8 cellular contexts compared by ENCODE assay signal in the genomic region with DNA sequence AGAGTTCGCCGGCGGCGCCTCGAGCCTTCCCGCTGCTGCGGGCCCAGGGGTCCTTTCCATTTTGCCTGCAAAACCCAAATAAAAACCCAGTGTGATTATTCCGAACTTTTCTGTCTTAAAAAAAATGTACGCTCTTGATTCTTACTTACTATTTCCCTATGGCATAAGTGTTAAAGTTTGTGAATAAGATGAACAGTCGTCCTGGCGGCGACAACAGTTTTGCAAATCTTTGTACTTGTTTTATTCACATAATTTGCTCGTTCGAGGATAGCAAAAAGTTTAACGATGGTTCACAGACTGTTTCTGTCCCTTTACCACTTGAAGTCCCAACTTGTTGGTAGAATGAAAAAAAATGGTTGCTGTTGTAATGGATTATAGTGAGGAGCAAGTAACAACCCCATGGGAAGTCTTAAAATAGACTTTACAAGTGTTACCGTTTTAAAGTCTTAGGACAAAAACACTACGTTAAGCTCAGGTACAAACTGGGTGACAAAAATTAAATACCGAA. TPM values are rescaled to one million over a fixed set of nuclear protein-coding genes. Genes with fewer than 3 reads are reported as not detected.
DNase-seq lines count a peak whose midpoint lies in the region; ATAC-seq and TF ChIP-seq lines count a peak whose summit lies in the region.

No MANE protein-coding gene starts in this region.

- H3K4me1 ChIP-seq in psoas muscle = peaks cover 22% of the 10 kb centered on the region

- H3K36me3 Mint-ChIP-seq in activated T-cell treated with anti-CD3 and anti-CD28 coated beads, Interleukin-2, amount 50 U/mL, for 24 hours (ENCODE audit: low read depth) = peaks cover 60% of the 10 kb centered on the region

- no peak overlapping the region for H2AFZ ChIP-seq in SU-DHL-6 (ENCODE audit: low read depth, low read length, severe bottlenecking)

- peak overlapping the region; percentile 94 for H3K4me3 ChIP-seq in SU-DHL-6 (ENCODE audit: insufficient read depth, low read length, poor library complexity, severe bottlenecking)
- H3K4me3 ChIP-seq in fibroblast of mammary gland (ENCODE audit: control insufficient read depth, low read depth, low read length) = peak overlapping the region; percentile 79
- H3K4me3 ChIP-seq in psoas muscle = peak overlapping the region; percentile 96

- H3K27me3 ChIP-seq in SU-DHL-6 (ENCODE audit: low read length) (no peaks in the 10 kb centered on the region), psoas muscle (ENCODE audit: insufficient read depth in 3 of 3, low read length in 2 of 3) (no peaks in the 10 kb centered on the region)

- intact Hi-C loops in psoas muscle (cut with DNase I) = no loop called here

- peak overlapping the region; percentile 79 for H3K27ac ChIP-seq in SU-DHL-6 (ENCODE audit: low read depth, low read length)
- peak overlapping the region; percentile 96 for H3K27ac ChIP-seq in psoas muscle

- TF ChIP-seq CTCF in SU-DHL-6 (IDR thresholded peaks at IDR 0.05; ENCODE audit: insufficient read depth, low read length, poor library complexity, severe bottlenecking) (no peak), fibroblast of mammary gland (conservative IDR thresholded peaks at IDR 0.05; ENCODE audit: control insufficient read depth, insufficient read depth, low read depth, low read length) (no peak), psoas muscle (IDR thresholded peaks at IDR 0.05) (no peak)

- H3K9me3 Mint-ChIP-seq in activated T-cell treated with anti-CD3 and anti-CD28 coated beads, Interleukin-2, amount 50 U/mL, for 24 hours = no peaks in the 10 kb centered on the region

- no peak for DNase-seq in activated T-cell treated with anti-CD3 and anti-CD28 coated beads, Interleukin-2, amount 50 U/mL, for 24 hours
- no peak for DNase-seq in activated T-cell treated with anti-CD3 and anti-CD28 coated beads, Interleukin-2, amount 50 U/mL, for 48 hours
- DNase-seq in fibroblast of mammary gland (ENCODE audit: low read depth) (peak; percentile 6), psoas muscle (no peak), dedifferentiated amniotic fluid mesenchymal stem cell (ENCODE audit: extremely low spot score) (no peak)

- H4K20me1 ChIP-seq in SU-DHL-6 (ENCODE audit: low read depth, low read length) = peaks cover 35% of the 10 kb centered on the region

- no peaks in the 10 kb centered on the region for H3K27me3 Mint-ChIP-seq in activated T-cell treated with anti-CD3 and anti-CD28 coated beads, Interleukin-2, amount 50 U/mL, for 24 hours

- peaks cover 70% of the 10 kb centered on the region for H3K79me2 ChIP-seq in SU-DHL-6 (ENCODE audit: insufficient read depth, low read length)

- peak overlapping the region; percentile 100 for H3K27ac Mint-ChIP-seq in activated T-cell treated with anti-CD3 and anti-CD28 coated beads, Interleukin-2, amount 50 U/mL, for 24 hours

- H3K9me3 ChIP-seq in SU-DHL-6 (ENCODE audit: insufficient read depth, low read length) (no peaks in the 10 kb centered on the region), psoas muscle (no peaks in the 10 kb centered on the region)

- peak overlapping the region; percentile 92 for H3K4me2 ChIP-seq in SU-DHL-6 (ENCODE audit: low read depth, low read length, poor library complexity, severe bottlenecking)

- H3K9ac ChIP-seq in SU-DHL-6 (ENCODE audit: low read length) = peak overlapping the region; percentile 95

- H3K9me2 ChIP-seq in SU-DHL-6 (replicated peaks; ENCODE audit: insufficient read depth, low read length) = no peaks in the 10 kb centered on the region

- H3K4me1 Mint-ChIP-seq in activated T-cell treated with anti-CD3 and anti-CD28 coated beads, Interleukin-2, amount 50 U/mL, for 24 hours (ENCODE audit: low read depth) = peaks cover 39% of the 10 kb centered on the region

- peaks cover 44% of the 10 kb centered on the region for H3K36me3 ChIP-seq in SU-DHL-6 (ENCODE audit: low read length)
- H3K36me3 ChIP-seq in psoas muscle (ENCODE audit: insufficient read depth in 1 of 2, low read depth in 1 of 2) = peaks cover 0 to 27% of the 10 kb centered on the region in 2 donors

- peak overlapping the region; percentile 94 for H3K4me3 Mint-ChIP-seq in activated T-cell treated with anti-CD3 and anti-CD28 coated beads, Interleukin-2, amount 50 U/mL, for 24 hours

- ATAC-seq in psoas muscle = no peak
- no peak for ATAC-seq in GM19324 (IDR thresholded peaks at IDR 0.05; ENCODE audit: low FRiP score, unreplicated experiment)
- ATAC-seq in HG03139 (IDR thresholded peaks at IDR 0.05; ENCODE audit: unreplicated experiment) = no peak

- WGBS in psoas muscle, 3 donors = 2% methylated on average over 18 of the region's 18 CpGs

- peaks cover 71% of the 10 kb centered on the region for H3F3A ChIP-seq in SU-DHL-6 (ENCODE audit: insufficient read depth)

RNA-seq across cellular contexts. Expression of gene LSM8, which starts 0.5 kb away (rescaled TPM):
- total RNA-seq in psoas muscle = 10 to 100 TPM in 3 of 4 donors, 1 to 10 TPM in 1; 9.9 to 20.0 (median 14.2) TPM
- 10 to 100 TPM; 17.2 to 22.6 (median 18.0) TPM for polyA plus RNA-seq in psoas muscle

RNA-seq across cellular contexts. Expression of gene ANKRD7, which starts 40.1 kb away (rescaled TPM):
- under 1 TPM in 3 of 4 donors, not detected in 1; 0.40 to 0.82 (median 0.60) TPM for total RNA-seq in psoas muscle
- polyA plus RNA-seq in psoas muscle = under 1 TPM in 2 of 3 donors, not detected in 1; 0.15 to 0.30 TPM
